8 cellular contexts compared by ENCODE assay signal in the genomic region with DNA sequence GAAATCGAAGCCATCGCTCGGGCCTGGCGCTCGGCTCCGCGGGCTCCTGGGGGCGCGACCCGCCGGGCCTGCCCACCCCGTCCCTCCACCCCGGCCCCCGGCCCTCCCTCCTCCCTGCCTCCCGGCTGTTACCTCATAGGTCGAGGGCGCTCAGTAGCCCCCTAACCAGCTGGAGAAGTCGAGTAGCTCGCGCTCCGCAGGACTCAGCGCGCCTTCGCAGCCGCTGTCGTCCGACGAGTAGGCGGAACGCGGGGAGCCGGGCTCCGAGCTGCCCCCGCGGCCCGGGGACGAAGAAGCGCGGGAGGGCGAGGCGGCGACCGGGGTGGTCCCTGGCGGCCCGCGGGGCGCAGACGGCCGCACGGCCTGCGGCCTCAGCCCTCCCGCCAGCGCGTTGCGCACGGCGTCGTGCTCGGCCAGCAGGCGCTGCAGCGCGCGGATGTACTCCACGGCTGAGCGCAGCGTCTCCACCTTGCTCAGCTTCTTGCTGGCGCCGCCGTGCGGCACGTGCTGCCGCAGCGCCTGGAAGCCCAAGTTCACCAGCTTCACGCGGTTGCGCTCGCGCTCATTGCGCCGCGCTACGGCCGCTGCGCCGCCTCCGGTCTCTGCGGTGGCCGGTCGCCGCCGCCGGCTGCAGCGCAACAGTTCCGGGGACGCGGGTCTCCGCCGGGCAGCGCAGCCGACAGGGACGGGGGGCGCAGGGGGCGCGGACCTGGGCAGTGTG. TPM values are rescaled to one million over a fixed set of nuclear protein-coding genes. Genes with fewer than 3 reads are reported as not detected.
A peak's percentile ranks its signal among the peaks of the same experiment; 100 is the strongest.
DNase-seq lines count a peak whose midpoint lies in the region; ATAC-seq and TF ChIP-seq lines count a peak whose summit lies in the region.

No MANE protein-coding gene starts in this region.

- H3F3A ChIP-seq in PC-9 (ENCODE audit: insufficient read depth, low read depth) = peaks cover 7% of the 10 kb centered on the region

- H3K27ac ChIP-seq in PC-9 = no peak overlapping the region

- no peaks in the 10 kb centered on the region for H3K27me3 ChIP-seq in PC-9 (ENCODE audit: insufficient read depth, low read depth)

- H3K36me3 ChIP-seq in PC-9 (ENCODE audit: low read depth) = no peaks in the 10 kb centered on the region

- no peaks in the 10 kb centered on the region for H3K79me2 ChIP-seq in PC-9 (ENCODE audit: low read depth)

- no peaks in the 10 kb centered on the region for H4K20me1 ChIP-seq in PC-9 (ENCODE audit: insufficient read depth)

- ATAC-seq in HG02981 (IDR thresholded peaks at IDR 0.05; ENCODE audit: unreplicated experiment) (no peak), HG03432 (IDR thresholded peaks at IDR 0.05; ENCODE audit: unreplicated experiment) (no peak)

- H3K4me1 ChIP-seq in PC-9 (replicated peaks; ENCODE audit: insufficient read depth) = 0 out of 2 replicates have a peak, but pooled peaks cover 6% of the 10 kb centered on the region

- in situ Hi-C loops in GM13976 (cut with MboI; ENCODE audit: low sequenced_read_pairs, unreplicated experiment) = no loop called here

- H3K4me2 ChIP-seq in PC-9 = peak overlapping the region; percentile 75

- intact Hi-C loops in PC-9 (cut with micrococcal nuclease; ENCODE audit: unreplicated experiment) = loop anchor here (2.0 kb wide), 1 partner anchor 67 kb away; no protein-coding TSS in a partner anchor

- peak overlapping the region; percentile 56 for H3K4me3 ChIP-seq in PC-9
- no peak overlapping the region for H3K4me3 ChIP-seq in cardiac fibroblast (replicated peaks in 1 of 2; ENCODE audit: low read depth in 2 of 2, low read length in 2 of 2)

- H3K9me2 ChIP-seq in PC-9 (ENCODE audit: insufficient read depth) = no peaks in the 10 kb centered on the region

- no TSS peak for BruUV-seq in PC-9 (replicated peaks; lab: Mats Ljungman, UMichigan)

- CTCF ChIA-PET in PC-9 (lab: Charles Lee) = no interaction called here

- no peaks in the 10 kb centered on the region for H3K9me3 ChIP-seq in PC-9 (ENCODE audit: insufficient read depth, low read depth)

- POLR2A ChIA-PET in PC-9 (lab: Charles Lee; ENCODE audit: unreplicated experiment) = interaction anchor here (0.6 kb wide), 1 partner anchor 104 kb away, joined by 4 read pairs; no protein-coding TSS in a partner anchor

- H2AFZ ChIP-seq in PC-9 = peak overlapping the region; percentile 91

- TF ChIP-seq CTCF in GM13976 (IDR thresholded peaks at IDR 0.05; ENCODE audit: borderline replicate concordance, control extremely low read depth, extremely low read depth, insufficient read depth, missing control alignments) (no peak), PC-9 (conservative IDR thresholded peaks at IDR 0.05) (no peak), cardiac fibroblast (IDR thresholded peaks at IDR 0.05; ENCODE audit: low read depth, low read length) (no peak)

- peak; percentile 32 for DNase-seq in GM13976 (ENCODE audit: low spot score)
- no peak for DNase-seq in PC-9
- peak; percentile 39 to 56 for DNase-seq in cardiac fibroblast (ENCODE audit: low read depth in 2 of 2)
- peak; percentile 76 for DNase-seq in islet precursor cell
- peak; percentile 46 for DNase-seq in stimulated activated CD4-positive, alpha-beta T cell treated with anti-CD3 and anti-CD28 coated beads, Interleukin-4, amount 100 ng/mL, for 24 hours
- DNase-seq in NCI-H2107 (lab: John Stamatoyannopoulos, UW) = no peak

RNA-seq across cellular contexts. Expression of gene ASCL2, which starts 0.6 kb away (rescaled TPM):
- not detected in 2 replicates for total RNA-seq in PC-9 (2021)

RNA-seq across cellular contexts. Expression of gene C11orf21, which starts 32.0 kb away (rescaled TPM):
- total RNA-seq in PC-9 (2021) = not detected in 2 replicates

RNA-seq across cellular contexts. Expression of gene TSPAN32, which starts 32.1 kb away (rescaled TPM):
- not detected in 2 replicates for total RNA-seq in PC-9 (2021)

Comparison
In these comparisons a context has a peak if more than half of its experiments do, and no peak if none do; other contexts are left out.
1. DNase-seq: peak in GM13976 (single experiment), cardiac fibroblast (2 of 2), islet precursor cell (single experiment) and stimulated activated CD4-positive, alpha-beta T cell treated with anti-CD3 and anti-CD28 coated beads, Interleukin-4, amount 100 ng/mL, for 24 hours (single experiment); none in PC-9 (0 of 2) and NCI-H2107 (single experiment).